ENCODE assay signal across 13 cellular contexts in the genomic region with DNA sequence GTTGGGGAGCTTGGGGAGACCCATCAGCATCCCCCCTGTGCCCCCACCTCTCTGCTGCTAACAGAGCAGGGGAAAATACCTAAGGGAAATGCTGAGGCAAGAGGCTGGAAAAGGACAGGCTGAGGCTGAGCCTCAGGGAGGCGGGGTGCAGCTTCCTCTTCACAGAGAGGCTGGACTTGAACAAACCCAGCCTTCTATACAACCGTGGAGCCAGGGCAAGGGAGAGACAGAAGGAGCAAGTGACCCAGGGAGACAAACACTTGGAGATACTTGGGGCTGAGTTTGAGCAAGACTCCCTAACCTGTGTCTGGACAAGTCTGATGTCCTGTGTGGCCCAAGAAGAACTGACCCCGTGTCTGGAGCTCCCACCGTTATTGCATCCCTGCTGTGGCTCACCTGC. TPM values are rescaled to one million over a fixed set of nuclear protein-coding genes. Genes with fewer than 3 reads are reported as not detected.
DNase-seq lines count a peak whose midpoint lies in the region; ATAC-seq and TF ChIP-seq lines count a peak whose summit lies in the region.
"Had no signal": no experiment of that assay in that cellular context is flagged by ENCODE, and none has a peak within 500 bp of the region (broad histone marks: within the 10 kb centered on the region; RNA-seq: fewer than 3 reads in every experiment).

TSS of gene SLCO2B1 (plus strand) at position 229 of the 400 bp plus-strand sequence. CDS start 275 bp downstream, outside the sequence.

- H2BK15ac ChIP-seq in H9 (ENCODE audit: low read depth, low read length), result no peak within 1 kb of the TSS

- H4K5ac ChIP-seq in H9 (ENCODE audit: insufficient read length, low read depth, low read length), result no peak within 1 kb of the TSS

- H3K18ac ChIP-seq in H9 (ENCODE audit: insufficient read length, low read depth, low read length), result no peak within 1 kb of the TSS

- no peak within 1 kb of the TSS for H2BK120ac ChIP-seq in H9 (ENCODE audit: low read depth, low read length, poor library complexity, severe bottlenecking)

- no CpG with 5 or more reads among the region's 4 CpGs for WGBS in H9 (ENCODE audit: extremely low coverage, insufficient read length, low lambda C conversion rate)
- WGBS in spleen, 5 donors, result 28 to 61% (median 53%) methylated on average over 2 to 4 of the region's 4 CpGs

- DNase-seq in H9, result no peak
- peak; percentile 19 for DNase-seq in epithelial cell of esophagus (ENCODE audit: low read depth)
- DNase-seq in lung microvascular endothelial cell (ENCODE audit: low read depth in 2 of 2), result no peak
- no peak for DNase-seq in spleen
- DNase-seq in GF-D8 (lab: John Stamatoyannopoulos, UW), result no peak
- no peak for DNase-seq in activated T-cell treated with anti-CD3 and anti-CD28 coated beads, Interleukin-2, amount 50 U/mL, for 1 hour
- DNase-seq: activated CD8-positive, alpha-beta memory T cell treated with anti-CD3 and anti-CD28 coated beads, Interleukin-2, amount 50 U/mL, for 48 hours; NCI-H446 treated with DMSO at 0.1 percent for 48 hours; RPMI8226 had no signal

- H4K91ac ChIP-seq in H9 (ENCODE audit: insufficient read length, low read depth, low read length), result no peak within 1 kb of the TSS

- no peak within 1 kb of the TSS for H2BK5ac ChIP-seq in H9 (ENCODE audit: insufficient read length, low read length)

- TF ChIP-seq CTCF in H9 (conservative IDR thresholded peaks at IDR 0.05) (no peak), epithelial cell of esophagus (IDR thresholded peaks at IDR 0.05; ENCODE audit: insufficient read depth, low read depth, low read length, missing control alignments) (no peak), spleen (IDR thresholded peaks at IDR 0.05 in 8 of 11, conservative IDR thresholded peaks at IDR 0.05 in 3 of 11) (no peak)

- no peaks in the 10 kb centered on the region for H4K20me1 ChIP-seq in H9 (ENCODE audit: control insufficient read depth, insufficient read depth, insufficient read length)

- no peak within 1 kb of the TSS; a peak in 1 of 5 replicates for H3K4me3 Mint-ChIP-seq in H9
- no peak within 1 kb of the TSS for H3K4me3 Mint-ChIP-seq in stimulated activated memory B cell treated with anti-CD40 and anti-IgM and Interleukin-4, amounts not matched to agents 10 μg/mL and 1 μg/mL and 100 μg/mL, for 72 hours

- H3K9me3 Mint-ChIP-seq in H9, result no peaks in the 10 kb centered on the region
- H3K9me3 Mint-ChIP-seq in stimulated activated memory B cell treated with anti-CD40 and anti-IgM and Interleukin-4, amounts not matched to agents 10 μg/mL and 1 μg/mL and 100 μg/mL, for 72 hours, result no peaks in the 10 kb centered on the region

- H3K27me3 ChIP-seq in H9 (ENCODE audit: insufficient read depth, low read length) (no peaks in the 10 kb centered on the region), spleen (replicated peaks in 1 of 7) (no peaks in the 10 kb centered on the region)

- peaks cover 16% of the 10 kb centered on the region for H3K27me3 Mint-ChIP-seq in H9 (ENCODE audit: low read depth)
- peaks cover 32% of the 10 kb centered on the region for H3K27me3 Mint-ChIP-seq in stimulated activated memory B cell treated with anti-CD40 and anti-IgM and Interleukin-4, amounts not matched to agents 10 μg/mL and 1 μg/mL and 100 μg/mL, for 72 hours

- H3K9ac ChIP-seq in H9 (ENCODE audit: extremely low read depth, insufficient read length, low read length), result no peak within 1 kb of the TSS

- no peak for ATAC-seq in GM19328 (IDR thresholded peaks at IDR 0.05; ENCODE audit: unreplicated experiment)
- ATAC-seq in stimulated activated memory B cell treated with anti-CD40 and anti-IgM and Interleukin-4, amounts not matched to agents 10 μg/mL and 1 μg/mL and 100 μg/mL, for 72 hours, result no peak

- no peaks in the 10 kb centered on the region for H3K79me1 ChIP-seq in H9 (ENCODE audit: insufficient read depth, low read depth, low read length, poor library complexity, severe bottlenecking)

- no peak within 1 kb of the TSS for H3K4ac ChIP-seq in H9 (ENCODE audit: low read depth, low read length)

- peaks cover 0 to 4% of the 10 kb centered on the region in 2 experiments; a peak in 1 of 4 replicates for H3K4me1 Mint-ChIP-seq in H9
- H3K4me1 Mint-ChIP-seq in stimulated activated memory B cell treated with anti-CD40 and anti-IgM and Interleukin-4, amounts not matched to agents 10 μg/mL and 1 μg/mL and 100 μg/mL, for 72 hours, result no peaks in the 10 kb centered on the region

- no peak within 1 kb of the TSS for H3K56ac ChIP-seq in H9 (ENCODE audit: insufficient read length, low read depth, low read length)

- H3K4me3 ChIP-seq in epithelial cell of esophagus (ENCODE audit: low read length) (no peak within 1 kb of the TSS), spleen (peak within 1 kb of the TSS; percentile 13 to 64 (median 26))

- H3K14ac ChIP-seq in H9 (ENCODE audit: insufficient read depth, low read length), result no peak within 1 kb of the TSS

- no peak within 1 kb of the TSS for H3K4me2 ChIP-seq in H9 (ENCODE audit: insufficient read depth, insufficient read length, low read length)

- H3K23me2 ChIP-seq in H9 (ENCODE audit: insufficient read length, low read depth, low read length, poor library complexity, severe bottlenecking), result no peaks in the 10 kb centered on the region

- H2AK5ac ChIP-seq in H9 (ENCODE audit: insufficient read length, low read length), result no peak within 1 kb of the TSS

- no peak within 1 kb of the TSS for H3K23ac ChIP-seq in H9 (ENCODE audit: insufficient read length, low read depth, low read length)

- intact Hi-C loops in spleen (cut with DNase I; ENCODE audit: low total_unique reads), result no loop called here

- no peaks in the 10 kb centered on the region for H3K79me2 ChIP-seq in H9 (ENCODE audit: insufficient read depth, low read length)

- peak within 1 kb of the TSS in 2 of 3 experiments; percentile 22 to 72; a peak in 2 of 7 replicates for H3K27ac Mint-ChIP-seq in H9
- H3K27ac Mint-ChIP-seq in stimulated activated memory B cell treated with anti-CD40 and anti-IgM and Interleukin-4, amounts not matched to agents 10 μg/mL and 1 μg/mL and 100 μg/mL, for 72 hours, result no peak within 1 kb of the TSS

- H3T11ph ChIP-seq in H9 (ENCODE audit: low read length), result no peak within 1 kb of the TSS

- H3K4me1 ChIP-seq in H9 (ENCODE audit: insufficient read depth, low read length) (no peaks in the 10 kb centered on the region), spleen (peaks cover 0 to 43% (median 11%) of the 10 kb centered on the region in 6 donors)

- no peak within 1 kb of the TSS for H4K8ac ChIP-seq in H9 (replicated peaks; ENCODE audit: insufficient read length, low read depth, low read length)

- no peak for TF ChIP-seq POLR2A in spleen (IDR thresholded peaks at IDR 0.05)

- H3K36me3 ChIP-seq in spleen, result no peaks in the 10 kb centered on the region

- no peak within 1 kb of the TSS for H2BK20ac ChIP-seq in H9 (ENCODE audit: low read depth, low read length, poor library complexity, severe bottlenecking)

- H3K36me3 Mint-ChIP-seq in H9 (ENCODE audit: insufficient read depth in 1 of 3, low read depth in 3 of 3), result no peaks in the 10 kb centered on the region
- no peaks in the 10 kb centered on the region for H3K36me3 Mint-ChIP-seq in stimulated activated memory B cell treated with anti-CD40 and anti-IgM and Interleukin-4, amounts not matched to agents 10 μg/mL and 1 μg/mL and 100 μg/mL, for 72 hours

- H3K27ac ChIP-seq in H9 (ENCODE audit: insufficient read length, low read depth, low read length) (no peak within 1 kb of the TSS), spleen (peak within 1 kb of the TSS in 4 of 8 donors; percentile 48 to 66 (median 57))
- H3K27ac ChIP-seq: epithelial cell of prostate had no signal

- no peak within 1 kb of the TSS for H2AFZ ChIP-seq in H9 (ENCODE audit: low read length)

- no peak within 1 kb of the TSS for H2BK12ac ChIP-seq in H9 (ENCODE audit: insufficient read length, low read depth, low read length)

- H3K9me3 ChIP-seq in H9 (ENCODE audit: control insufficient read depth, low read depth, low read length) (no peaks in the 10 kb centered on the region), spleen (no peaks in the 10 kb centered on the region)

RNA-seq across cellular contexts. Expression of gene SLCO2B1, which starts in this region (rescaled TPM):
- total RNA-seq in H9 (2021) (not detected in 2 replicates), lung microvascular endothelial cell (1.7 and 10.7 TPM in 2 replicates), spleen (100 to 1,000 TPM in 5 of 7 donors, 10 to 100 TPM in 2; 75.1 to 307 (median 181) TPM)
- polyA plus RNA-seq in spleen, result 10 to 100 TPM; 10.2 to 18.4 (median 14.4) TPM
- total RNA-seq: G401 had no signal
